13 cellular contexts compared by ENCODE assay signal in the genomic region with DNA sequence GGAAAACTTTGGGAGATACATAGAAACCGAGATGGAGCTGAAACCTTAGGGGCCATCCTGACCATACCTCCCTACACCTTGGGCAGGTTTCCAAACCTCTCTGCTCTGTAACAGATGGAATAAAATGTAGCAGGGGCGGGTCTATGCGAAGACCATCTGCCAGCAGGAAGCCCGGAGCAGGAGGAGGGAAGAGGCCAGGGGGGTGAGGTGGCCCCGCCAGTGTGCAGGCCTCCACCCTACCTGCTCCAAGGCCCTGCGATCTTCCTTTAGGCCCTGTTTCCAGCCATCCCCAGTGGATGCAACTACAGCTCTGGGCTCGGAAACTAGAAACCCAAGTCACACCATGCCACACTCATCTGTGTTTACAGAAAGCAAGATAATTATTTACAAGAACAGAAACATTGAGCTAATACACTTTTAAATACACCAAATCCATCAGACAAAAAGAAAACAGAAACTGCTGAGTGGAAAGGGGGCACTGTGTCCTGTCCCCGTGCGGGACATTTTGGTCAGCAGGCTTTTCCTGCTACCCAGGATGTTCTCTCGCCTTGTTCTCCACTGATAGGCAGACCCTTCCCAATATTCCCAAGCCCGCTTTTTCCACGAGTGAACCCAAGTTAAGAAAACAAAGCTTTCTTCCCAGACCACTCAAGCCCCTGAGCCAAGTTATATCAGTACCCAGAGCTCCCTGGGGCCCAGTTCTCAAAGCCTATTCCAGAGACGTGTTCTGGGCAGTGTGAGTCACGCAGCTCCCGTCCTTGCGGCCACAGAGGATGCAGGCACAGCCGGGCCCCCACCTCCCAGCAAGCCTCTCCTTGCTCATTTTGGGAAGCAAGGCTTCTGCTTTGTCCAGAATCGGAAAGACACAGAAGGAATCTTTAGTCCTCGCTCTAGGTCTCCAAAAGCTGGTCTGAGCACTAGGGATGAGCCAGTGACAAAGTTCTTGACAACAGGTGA. TPM values are rescaled to one million over a fixed set of nuclear protein-coding genes. Genes with fewer than 3 reads are reported as not detected.
A peak's percentile ranks its signal among the peaks of the same experiment; 100 is the strongest.
DNase-seq lines count a peak whose midpoint lies in the region; TF ChIP-seq lines count a peak whose summit lies in the region.
"Had no signal": no experiment of that assay in that cellular context is flagged by ENCODE, and none has a peak within 500 bp of the region (broad histone marks: within the 10 kb centered on the region; RNA-seq: fewer than 3 reads in every experiment).

No MANE protein-coding gene starts in this region.

- POLR2A ChIA-PET in activated CD4-positive, alpha-beta memory T cell treated with anti-CD3 and anti-CD28 coated beads for 36 hours (lab: Charles Lee), result no interaction called here

- no peaks in the 10 kb centered on the region for H3K9me3 Mint-ChIP-seq in activated CD4-positive, alpha-beta memory T cell treated with anti-CD3 and anti-CD28 coated beads for 36 hours

- H3K36me3 ChIP-seq in esophagus muscularis mucosa, result no peaks in the 10 kb centered on the region
- H3K36me3 ChIP-seq in sigmoid colon, result no peaks in the 10 kb centered on the region
- H3K36me3 ChIP-seq in MM.1S (replicated peaks; ENCODE audit: insufficient read depth, low read length), result no peaks in the 10 kb centered on the region

- no peak overlapping the region for H3K9ac ChIP-seq in MM.1S (ENCODE audit: low read length)

- H3K27ac ChIP-seq in esophagus muscularis mucosa (replicated peaks in 1 of 4), result peak overlapping the region; percentile 51 to 74 (median 63)
- H3K27ac ChIP-seq in sigmoid colon, result peak overlapping the region in 1 of 4 donors; percentile 56
- no peak overlapping the region for H3K27ac ChIP-seq in MM.1S (ENCODE audit: low read length)

- H3K27me3 ChIP-seq in esophagus muscularis mucosa (peaks cover 0 to 4% (median 0%) of the 10 kb centered on the region in 4 donors), sigmoid colon (no peaks in the 10 kb centered on the region), MM.1S (replicated peaks; ENCODE audit: insufficient read depth, low read length) (peaks cover 60% of the 10 kb centered on the region)

- H3K4me1 ChIP-seq in esophagus muscularis mucosa (peaks cover 0 to 13% (median 13%) of the 10 kb centered on the region in 4 donors), sigmoid colon (no peaks in the 10 kb centered on the region), MM.1S (ENCODE audit: low read length) (no peaks in the 10 kb centered on the region)

- TF ChIP-seq POLR2A in esophagus muscularis mucosa (IDR thresholded peaks at IDR 0.05; ENCODE audit: low read depth) (no peak), sigmoid colon (IDR thresholded peaks at IDR 0.05) (no peak)

- H2AFZ ChIP-seq in MM.1S (ENCODE audit: low read length), result no peak overlapping the region

- whole genome bisulfite sequencing in esophagus muscularis mucosa, result 61% methylated on average over 19 of the region's 19 CpGs
- WGBS in sigmoid colon, 2 donors, result 64 to 72% methylated on average over 19 of the region's 19 CpGs

- no peaks in the 10 kb centered on the region for H3K4me1 Mint-ChIP-seq in activated CD4-positive, alpha-beta memory T cell treated with anti-CD3 and anti-CD28 coated beads for 36 hours (ENCODE audit: low read depth)

- H3K9me2 ChIP-seq in MM.1S (replicated peaks; ENCODE audit: insufficient read depth, low read length), result no peaks in the 10 kb centered on the region

- peaks cover 9% of the 10 kb centered on the region for H3K27me3 Mint-ChIP-seq in activated CD4-positive, alpha-beta memory T cell treated with anti-CD3 and anti-CD28 coated beads for 36 hours

- TF ChIP-seq CTCF in esophagus muscularis mucosa (IDR thresholded peaks at IDR 0.05) (no peak), sigmoid colon (IDR thresholded peaks at IDR 0.05) (no peak), MM.1S (IDR thresholded peaks at IDR 0.05; ENCODE audit: low read length) (no peak)

- no peaks in the 10 kb centered on the region for H4K20me1 ChIP-seq in MM.1S (ENCODE audit: insufficient read depth, low read length)

- DNase-seq in ELR (ENCODE audit: low read depth) (peak; percentile 66), NCI-H510A (lab: John Stamatoyannopoulos, UW) (peak; percentile 36), esophagus muscularis mucosa (ENCODE audit: extremely low spot score) (no peak), sigmoid colon (peak; percentile 52), COLO668 (lab: John Stamatoyannopoulos, UW; ENCODE audit: unreplicated experiment) (no peak), NCI-H1436 (lab: John Stamatoyannopoulos, UW) (no peak), MM.1S (no peak)
- DNase-seq in activated CD4-positive, alpha-beta memory T cell treated with anti-CD3 and anti-CD28 coated beads for 36 hours, result no peak
- DNase-seq: activated CD4-positive, alpha-beta T cell treated with anti-CD3 and anti-CD28 coated beads for 1 hour; NCI-H146; SIG-M5; small intestine; stimulated activated CD8-positive, alpha-beta memory T cell treated with anti-CD3 and anti-CD28 coated beads, Interleukin-4, amount 100 ng/mL, for 48 hours had no signal

- H3K79me2 ChIP-seq in MM.1S (ENCODE audit: low read length), result no peaks in the 10 kb centered on the region

- H3K27ac Mint-ChIP-seq in activated CD4-positive, alpha-beta memory T cell treated with anti-CD3 and anti-CD28 coated beads for 36 hours, result no peak overlapping the region

- no peak overlapping the region for H3K4me3 ChIP-seq in esophagus muscularis mucosa
- H3K4me3 ChIP-seq in sigmoid colon, result no peak overlapping the region
- no peak overlapping the region for H3K4me3 ChIP-seq in MM.1S (ENCODE audit: low read length)

- no peaks in the 10 kb centered on the region for H3F3A ChIP-seq in MM.1S (ENCODE audit: insufficient read depth, low read length)

- TF ChIP-seq EP300 in esophagus muscularis mucosa (IDR thresholded peaks at IDR 0.05), result no peak
- no peak for TF ChIP-seq EP300 in sigmoid colon (IDR thresholded peaks at IDR 0.05)

- intact Hi-C loops in esophagus muscularis mucosa (cut with DNase I), result no loop called here
- intact Hi-C loops in sigmoid colon (cut with DNase I), result no loop called here
- intact Hi-C loops in activated CD4-positive, alpha-beta memory T cell treated with anti-CD3 and anti-CD28 coated beads for 36 hours (cut with micrococcal nuclease), result no loop called here

- H3K4me3 Mint-ChIP-seq in activated CD4-positive, alpha-beta memory T cell treated with anti-CD3 and anti-CD28 coated beads for 36 hours, result no peak overlapping the region

- CTCF ChIA-PET in activated CD4-positive, alpha-beta memory T cell treated with anti-CD3 and anti-CD28 coated beads for 36 hours (lab: Charles Lee), result no interaction called here

- no peaks in the 10 kb centered on the region for H3K36me3 Mint-ChIP-seq in activated CD4-positive, alpha-beta memory T cell treated with anti-CD3 and anti-CD28 coated beads for 36 hours

- no peak overlapping the region for H3K4me2 ChIP-seq in MM.1S (ENCODE audit: low read depth, low read length)

- H3K9me3 ChIP-seq in esophagus muscularis mucosa, result peaks cover 0 to 5% (median 0%) of the 10 kb centered on the region in 4 donors
- H3K9me3 ChIP-seq in sigmoid colon, result no peaks in the 10 kb centered on the region
- H3K9me3 ChIP-seq in MM.1S (replicated peaks; ENCODE audit: insufficient read depth, low read length), result no peaks in the 10 kb centered on the region

RNA-seq across cellular contexts. Expression of gene CIB4, which starts 17.3 kb away (rescaled TPM):
- total RNA-seq in esophagus muscularis mucosa, result not detected
- total RNA-seq in sigmoid colon, result not detected
- not detected for polyA plus RNA-seq in sigmoid colon
- not detected for total RNA-seq in activated CD4-positive, alpha-beta memory T cell treated with anti-CD3 and anti-CD28 coated beads for 36 hours
- polyA plus RNA-seq: small intestine had no signal

Comparison
In these comparisons a context has a peak if more than half of its experiments do, and no peak if none do; other contexts are left out.
1. DNase-seq: peak in ELR (single experiment), NCI-H510A (single experiment) and sigmoid colon (single experiment); none in esophagus muscularis mucosa (single experiment), COLO668 (single experiment), activated CD4-positive, alpha-beta memory T cell treated with anti-CD3 and anti-CD28 coated beads for 36 hours (single experiment), NCI-H1436 (single experiment) and MM.1S (single experiment).